Comparison of ENCODE assay signal across 15 cellular contexts in genomic region chr19:3478409-3479176, GRCh38. TPM values are rescaled to one million over a fixed set of nuclear protein-coding genes. Genes with fewer than 3 reads are reported as not detected.
A peak's percentile ranks its signal among the peaks of the same experiment; 100 is the strongest.
DNase-seq lines count a peak whose midpoint lies in the region; ATAC-seq and TF ChIP-seq lines count a peak whose summit lies in the region.
"Had no signal": no experiment of that assay in that cellular context is flagged by ENCODE, and none has a peak within 500 bp of the region (broad histone marks: within the 10 kb centered on the region; RNA-seq: fewer than 3 reads in every experiment).

No MANE protein-coding gene starts in this region.

- H3K4me3 ChIP-seq in NB4 (ENCODE audit: low read depth, low read length) (no peak overlapping the region), duodenal mucosa (ENCODE audit: low read depth in 1 of 2, low read length in 2 of 2) (peak overlapping the region; percentile 28 to 40), breast epithelium (no peak overlapping the region), smooth muscle cell (no peak overlapping the region)
- H3K4me3 ChIP-seq: coronary artery, upper lobe of right lung had no signal

- H3K9me3 ChIP-seq in duodenal mucosa (ENCODE audit: control insufficient read depth in 1 of 2, low read length in 2 of 2) (no peaks in the 10 kb centered on the region), breast epithelium (no peaks in the 10 kb centered on the region), smooth muscle cell (replicated peaks; ENCODE audit: low read depth) (no peaks in the 10 kb centered on the region)
- H3K9me3 ChIP-seq: upper lobe of right lung had no signal

- peak; percentile 16 for DNase-seq in activated CD4-positive, alpha-beta memory T cell treated with anti-CD3 and anti-CD28 coated beads for 36 hours
- DNase-seq in activated CD4-positive, alpha-beta memory T cell treated with anti-CD3 and anti-CD28 coated beads, Interleukin-2, amount 10 ng/mL, durations not matched to agents 7 days and 5 days, result no peak
- DNase-seq in NB4 (ENCODE audit: low read depth) (peak; percentile 61), breast epithelium (ENCODE audit: low spot score in 2 of 2) (no peak), hippocampal formation (lab: John Stamatoyannopoulos, UW) (no peak), smooth muscle cell (lab: John Stamatoyannopoulos, UW; ENCODE audit: unreplicated experiment) (no peak)
- DNase-seq: kidney glomerular epithelial cell, upper lobe of right lung had no signal

- intact Hi-C loops in activated CD4-positive, alpha-beta memory T cell treated with anti-CD3 and anti-CD28 coated beads for 36 hours (cut with micrococcal nuclease), result no loop called here
- intact Hi-C loops in breast epithelium (cut with DNase I; ENCODE audit: low total_unique reads), result no loop called here

- no peaks in the 10 kb centered on the region for H4K20me1 ChIP-seq in smooth muscle cell (ENCODE audit: low read depth)

- TF ChIP-seq POLR2A in NB4 (IDR thresholded peaks at IDR 0.05; ENCODE audit: extremely low read depth, insufficient read length) (no peak), breast epithelium (IDR thresholded peaks at IDR 0.05) (no peak)

- TF ChIP-seq CTCF in NB4 (IDR thresholded peaks at IDR 0.05; ENCODE audit: low read depth, low read length), result no peak
- TF ChIP-seq CTCF in breast epithelium (IDR thresholded peaks at IDR 0.05), result no peak
- TF ChIP-seq CTCF in smooth muscle cell (IDR thresholded peaks at IDR 0.05; ENCODE audit: borderline replicate concordance, insufficient read depth, poor library complexity, severe bottlenecking), result no peak

- no peak overlapping the region for H2AFZ ChIP-seq in smooth muscle cell (ENCODE audit: low read depth)

- no peak overlapping the region for H3K27ac Mint-ChIP-seq in activated CD4-positive, alpha-beta memory T cell treated with anti-CD3 and anti-CD28 coated beads for 36 hours
- H3K27ac Mint-ChIP-seq in activated CD4-positive, alpha-beta memory T cell treated with anti-CD3 and anti-CD28 coated beads, Interleukin-2, amount 10 ng/mL, durations not matched to agents 7 days and 5 days, result no peak overlapping the region
- H3K27ac Mint-ChIP-seq in stimulated activated memory B cell treated with anti-CD40 and anti-IgM and Interleukin-4, amounts not matched to agents 10 μg/mL and 1 μg/mL and 100 μg/mL, for 72 hours, result no peak overlapping the region

- H3K4me1 ChIP-seq in duodenal mucosa (ENCODE audit: control insufficient read depth in 1 of 2, insufficient read depth in 2 of 2, low read length in 2 of 2), result peaks cover 33 to 46% of the 10 kb centered on the region in 2 donors
- no peaks in the 10 kb centered on the region for H3K4me1 ChIP-seq in breast epithelium
- no peaks in the 10 kb centered on the region for H3K4me1 ChIP-seq in smooth muscle cell (ENCODE audit: low read depth)
- H3K4me1 ChIP-seq: upper lobe of right lung had no signal

- H3K27ac ChIP-seq in duodenal mucosa (ENCODE audit: low read depth, low read length) (no peak overlapping the region), breast epithelium (no peak overlapping the region), smooth muscle cell (ENCODE audit: low read depth) (no peak overlapping the region)
- H3K27ac ChIP-seq: coronary artery, upper lobe of right lung had no signal

- POLR2A ChIA-PET in activated CD4-positive, alpha-beta memory T cell treated with anti-CD3 and anti-CD28 coated beads for 36 hours (lab: Charles Lee), result no interaction called here
- POLR2A ChIA-PET in activated CD4-positive, alpha-beta memory T cell treated with anti-CD3 and anti-CD28 coated beads, Interleukin-2, amount 10 ng/mL, durations not matched to agents 7 days and 5 days (lab: Charles Lee), result interaction anchor here (0.6 to 2.0 kb wide), 2 partner anchors 22 to 49 kb away, joined by 3 to 8 read pairs; partner anchors contain the start of gene DOHH

- no peaks in the 10 kb centered on the region for H3F3A ChIP-seq in smooth muscle cell (ENCODE audit: low read depth)

- H3K9ac ChIP-seq in duodenal mucosa (ENCODE audit: low read depth in 1 of 2, low read length in 2 of 2) (no peak overlapping the region), smooth muscle cell (ENCODE audit: low read depth) (no peak overlapping the region)

- peaks cover 8 to 37% of the 10 kb centered on the region in 2 donors for H3K36me3 ChIP-seq in duodenal mucosa (ENCODE audit: control insufficient read depth in 1 of 2, insufficient read depth in 2 of 2, low read length in 2 of 2)
- H3K36me3 ChIP-seq in breast epithelium, result no peaks in the 10 kb centered on the region
- H3K36me3 ChIP-seq in smooth muscle cell (ENCODE audit: low read depth), result no peaks in the 10 kb centered on the region
- H3K36me3 ChIP-seq: upper lobe of right lung had no signal

- H3K4me2 ChIP-seq in smooth muscle cell, result no peak overlapping the region

- peaks cover 2% of the 10 kb centered on the region for H3K27me3 Mint-ChIP-seq in activated CD4-positive, alpha-beta memory T cell treated with anti-CD3 and anti-CD28 coated beads for 36 hours
- peaks cover 5% of the 10 kb centered on the region for H3K27me3 Mint-ChIP-seq in activated CD4-positive, alpha-beta memory T cell treated with anti-CD3 and anti-CD28 coated beads, Interleukin-2, amount 10 ng/mL, durations not matched to agents 7 days and 5 days
- peaks cover 2% of the 10 kb centered on the region for H3K27me3 Mint-ChIP-seq in stimulated activated memory B cell treated with anti-CD40 and anti-IgM and Interleukin-4, amounts not matched to agents 10 μg/mL and 1 μg/mL and 100 μg/mL, for 72 hours

- no peak overlapping the region for H3K4me3 Mint-ChIP-seq in activated CD4-positive, alpha-beta memory T cell treated with anti-CD3 and anti-CD28 coated beads for 36 hours
- H3K4me3 Mint-ChIP-seq in activated CD4-positive, alpha-beta memory T cell treated with anti-CD3 and anti-CD28 coated beads, Interleukin-2, amount 10 ng/mL, durations not matched to agents 7 days and 5 days, result no peak overlapping the region
- H3K4me3 Mint-ChIP-seq in stimulated activated memory B cell treated with anti-CD40 and anti-IgM and Interleukin-4, amounts not matched to agents 10 μg/mL and 1 μg/mL and 100 μg/mL, for 72 hours, result peak overlapping the region; percentile 60
- H3K4me3 Mint-ChIP-seq: neural crest cell had no signal

- no peak for ATAC-seq in stimulated activated memory B cell treated with anti-CD40 and anti-IgM and Interleukin-4, amounts not matched to agents 10 μg/mL and 1 μg/mL and 100 μg/mL, for 72 hours

- no peaks in the 10 kb centered on the region for H3K79me2 ChIP-seq in smooth muscle cell (ENCODE audit: low read depth)

- H3K27me3 ChIP-seq in duodenal mucosa (ENCODE audit: control insufficient read depth in 1 of 2, insufficient read depth in 2 of 2, low read length in 2 of 2) (no peaks in the 10 kb centered on the region), breast epithelium (peaks cover 8 to 34% of the 10 kb centered on the region in 2 donors), smooth muscle cell (ENCODE audit: low read depth) (no peaks in the 10 kb centered on the region)

- peaks cover 7% of the 10 kb centered on the region for H3K4me1 Mint-ChIP-seq in activated CD4-positive, alpha-beta memory T cell treated with anti-CD3 and anti-CD28 coated beads for 36 hours (ENCODE audit: low read depth)
- peaks cover 9% of the 10 kb centered on the region for H3K4me1 Mint-ChIP-seq in activated CD4-positive, alpha-beta memory T cell treated with anti-CD3 and anti-CD28 coated beads, Interleukin-2, amount 10 ng/mL, durations not matched to agents 7 days and 5 days
- H3K4me1 Mint-ChIP-seq in stimulated activated memory B cell treated with anti-CD40 and anti-IgM and Interleukin-4, amounts not matched to agents 10 μg/mL and 1 μg/mL and 100 μg/mL, for 72 hours, result peaks cover 25% of the 10 kb centered on the region
- H3K4me1 Mint-ChIP-seq: neural crest cell had no signal

- CTCF ChIA-PET in activated CD4-positive, alpha-beta memory T cell treated with anti-CD3 and anti-CD28 coated beads for 36 hours (lab: Charles Lee), result interaction anchor here (0.6 to 1.9 kb wide), 2 partner anchors 174 to 220 kb away, joined by 3 to 8 read pairs; no protein-coding TSS in a partner anchor
- CTCF ChIA-PET in activated CD4-positive, alpha-beta memory T cell treated with anti-CD3 and anti-CD28 coated beads, Interleukin-2, amount 10 ng/mL, durations not matched to agents 7 days and 5 days (lab: Charles Lee), result interaction anchor here (0.5 to 1.3 kb wide), 3 partner anchors 49 to 503 kb away, joined by 5 read pairs; no protein-coding TSS in a partner anchor

- H3K9me3 Mint-ChIP-seq in activated CD4-positive, alpha-beta memory T cell treated with anti-CD3 and anti-CD28 coated beads for 36 hours, result no peaks in the 10 kb centered on the region
- no peaks in the 10 kb centered on the region for H3K9me3 Mint-ChIP-seq in activated CD4-positive, alpha-beta memory T cell treated with anti-CD3 and anti-CD28 coated beads, Interleukin-2, amount 10 ng/mL, durations not matched to agents 7 days and 5 days
- peaks cover 5% of the 10 kb centered on the region for H3K9me3 Mint-ChIP-seq in stimulated activated memory B cell treated with anti-CD40 and anti-IgM and Interleukin-4, amounts not matched to agents 10 μg/mL and 1 μg/mL and 100 μg/mL, for 72 hours
- H3K9me3 Mint-ChIP-seq: neural crest cell had no signal

- WGBS in smooth muscle cell (ENCODE audit: low lambda C conversion rate), result 46% methylated on average over 21 of the region's 27 CpGs

- no peaks in the 10 kb centered on the region for H3K36me3 Mint-ChIP-seq in activated CD4-positive, alpha-beta memory T cell treated with anti-CD3 and anti-CD28 coated beads for 36 hours
- no peaks in the 10 kb centered on the region for H3K36me3 Mint-ChIP-seq in activated CD4-positive, alpha-beta memory T cell treated with anti-CD3 and anti-CD28 coated beads, Interleukin-2, amount 10 ng/mL, durations not matched to agents 7 days and 5 days (ENCODE audit: low read depth)
- H3K36me3 Mint-ChIP-seq in stimulated activated memory B cell treated with anti-CD40 and anti-IgM and Interleukin-4, amounts not matched to agents 10 μg/mL and 1 μg/mL and 100 μg/mL, for 72 hours, result no peaks in the 10 kb centered on the region

RNA-seq across cellular contexts. Expression of gene SMIM24, which starts 1.7 kb away (rescaled TPM):
- total RNA-seq in activated CD4-positive, alpha-beta memory T cell treated with anti-CD3 and anti-CD28 coated beads for 36 hours, result not detected
- not detected for total RNA-seq in activated CD4-positive, alpha-beta memory T cell treated with anti-CD3 and anti-CD28 coated beads, Interleukin-2, amount 10 ng/mL, durations not matched to agents 7 days and 5 days
- total RNA-seq in breast epithelium, result 1 to 10 TPM in 2 of 3 donors, not detected in 1; 2.0 to 6.7 TPM
- total RNA-seq in smooth muscle cell, result 1.1 TPM in 1 of 2 replicates, not detected in the other
- not detected in 2 replicates for polyA plus RNA-seq in smooth muscle cell
- total RNA-seq: M059J, neural crest cell, RPMI7951, skeletal muscle tissue, upper lobe of right lung had no signal

RNA-seq across cellular contexts. Expression of gene SMIM44, which starts 4.6 kb away (rescaled TPM):
- total RNA-seq in activated CD4-positive, alpha-beta memory T cell treated with anti-CD3 and anti-CD28 coated beads for 36 hours, result not detected
- total RNA-seq in activated CD4-positive, alpha-beta memory T cell treated with anti-CD3 and anti-CD28 coated beads, Interleukin-2, amount 10 ng/mL, durations not matched to agents 7 days and 5 days, result not detected
- total RNA-seq in breast epithelium (not detected), smooth muscle cell (not detected in 2 replicates)
- polyA plus RNA-seq in smooth muscle cell, result not detected in 2 replicates
- total RNA-seq: M059J, neural crest cell, RPMI7951, skeletal muscle tissue, upper lobe of right lung had no signal

RNA-seq across cellular contexts. Expression of gene DOHH, which starts 21.9 kb away (rescaled TPM):
- total RNA-seq in activated CD4-positive, alpha-beta memory T cell treated with anti-CD3 and anti-CD28 coated beads for 36 hours, result 10 to 100 TPM; 15.0 to 17.0 TPM
- 10 to 100 TPM; 11.1 to 11.8 TPM for total RNA-seq in activated CD4-positive, alpha-beta memory T cell treated with anti-CD3 and anti-CD28 coated beads, Interleukin-2, amount 10 ng/mL, durations not matched to agents 7 days and 5 days
- total RNA-seq in breast epithelium (10 to 100 TPM; 11.6 to 13.4 (median 12.2) TPM), smooth muscle cell (8.1 and 8.7 TPM in 2 replicates)
- 27.0 and 27.2 TPM in 2 replicates for polyA plus RNA-seq in smooth muscle cell

RNA-seq across cellular contexts. Expression of gene FZR1, which starts 27.5 kb away (rescaled TPM):
- 10 to 100 TPM; 43.5 to 46.9 TPM for total RNA-seq in activated CD4-positive, alpha-beta memory T cell treated with anti-CD3 and anti-CD28 coated beads for 36 hours
- 10 to 100 TPM; 72.2 to 75.6 TPM for total RNA-seq in activated CD4-positive, alpha-beta memory T cell treated with anti-CD3 and anti-CD28 coated beads, Interleukin-2, amount 10 ng/mL, durations not matched to agents 7 days and 5 days
- total RNA-seq in breast epithelium, result 10 to 100 TPM; 15.8 to 28.7 (median 26.5) TPM
- total RNA-seq in smooth muscle cell, result 16.3 and 33.9 TPM in 2 replicates
- 49.7 and 64.8 TPM in 2 replicates for polyA plus RNA-seq in smooth muscle cell

Comparison
In these comparisons a context has a peak if more than half of its experiments do, and no peak if none do; other contexts are left out.
1. DNase-seq: peak in activated CD4-positive, alpha-beta memory T cell treated with anti-CD3 and anti-CD28 coated beads for 36 hours (single experiment) and NB4 (single experiment); none in activated CD4-positive, alpha-beta memory T cell treated with anti-CD3 and anti-CD28 coated beads, Interleukin-2, amount 10 ng/mL, durations not matched to agents 7 days and 5 days (single experiment), breast epithelium (0 of 2), hippocampal formation (0 of 2) and smooth muscle cell (single experiment).
2. H3K4me3 ChIP-seq: peak in duodenal mucosa (2 of 2); none in NB4 (single experiment), breast epithelium (0 of 3) and smooth muscle cell (single experiment).